9 cellular contexts compared by ENCODE assay signal in genomic region chr22:42299586-42300285, GRCh38. TPM values are rescaled to one million over a fixed set of nuclear protein-coding genes. Genes with fewer than 3 reads are reported as not detected.
DNase-seq lines count a peak whose midpoint lies in the region; ATAC-seq lines count a peak whose summit lies in the region.
"Had no signal": no experiment of that assay in that cellular context is flagged by ENCODE, and none has a peak within 500 bp of the region (broad histone marks: within the 10 kb centered on the region; RNA-seq: fewer than 3 reads in every experiment).

No MANE protein-coding gene starts in this region.

- no peak overlapping the region for H3K27ac ChIP-seq in iPS-18a (ENCODE audit: low read length)
- H3K27ac ChIP-seq: 22Rv1 had no signal

- H3K27ac Mint-ChIP-seq in activated CD4-positive, alpha-beta memory T cell treated with anti-CD3 and anti-CD28 coated beads for 36 hours = peak overlapping the region; percentile 64
- peak overlapping the region; percentile 50 for H3K27ac Mint-ChIP-seq in stimulated activated naive CD8-positive, alpha-beta T cell treated with anti-CD3 and anti-CD28 coated beads, Interleukin-15, Interleukin-2, amounts not matched to agents 100 ng/mL and 50 ng/mL, for 24 hours

- no peaks in the 10 kb centered on the region for H3K36me3 ChIP-seq in iPS-18a (ENCODE audit: control insufficient read depth, low read depth, low read length)

- H3K4me1 Mint-ChIP-seq in activated CD4-positive, alpha-beta memory T cell treated with anti-CD3 and anti-CD28 coated beads for 36 hours (ENCODE audit: low read depth) = peaks cover 75% of the 10 kb centered on the region
- H3K4me1 Mint-ChIP-seq in stimulated activated naive CD8-positive, alpha-beta T cell treated with anti-CD3 and anti-CD28 coated beads, Interleukin-15, Interleukin-2, amounts not matched to agents 100 ng/mL and 50 ng/mL, for 24 hours (ENCODE audit: low read depth) = peaks cover 60% of the 10 kb centered on the region

- H3K4me3 Mint-ChIP-seq in activated CD4-positive, alpha-beta memory T cell treated with anti-CD3 and anti-CD28 coated beads for 36 hours = peak overlapping the region; percentile 56
- H3K4me3 Mint-ChIP-seq in stimulated activated naive CD8-positive, alpha-beta T cell treated with anti-CD3 and anti-CD28 coated beads, Interleukin-15, Interleukin-2, amounts not matched to agents 100 ng/mL and 50 ng/mL, for 24 hours = peak overlapping the region; percentile 32

- DNase-seq in NCI-H1417 (lab: John Stamatoyannopoulos, UW) (peak in 2 of 3 experiments; percentile 12 to 19), NCI-H1417 treated with DMSO at 0.1 percent for 48 hours (lab: John Stamatoyannopoulos, UW) (no peak), globus pallidus (ENCODE audit: low spot score) (no peak), LoVo (ENCODE audit: low spot score) (no peak)
- DNase-seq in activated CD4-positive, alpha-beta memory T cell treated with anti-CD3 and anti-CD28 coated beads for 36 hours = peak; percentile 69

- POLR2A ChIA-PET in activated CD4-positive, alpha-beta memory T cell treated with anti-CD3 and anti-CD28 coated beads for 36 hours (lab: Charles Lee) = no interaction called here

- peaks cover 31% of the 10 kb centered on the region for H3K4me1 ChIP-seq in iPS-18a (ENCODE audit: control insufficient read depth, low read depth, low read length)

- intact Hi-C loops in activated CD4-positive, alpha-beta memory T cell treated with anti-CD3 and anti-CD28 coated beads for 36 hours (cut with micrococcal nuclease) = no loop called here

- peak overlapping the region; percentile 49 for H3K4me3 ChIP-seq in iPS-18a (ENCODE audit: low read length)

- CTCF ChIA-PET in activated CD4-positive, alpha-beta memory T cell treated with anti-CD3 and anti-CD28 coated beads for 36 hours (lab: Charles Lee) = no interaction called here

- H3K9ac ChIP-seq in iPS-18a (ENCODE audit: low read length) = no peak overlapping the region

- H3K27me3 Mint-ChIP-seq in activated CD4-positive, alpha-beta memory T cell treated with anti-CD3 and anti-CD28 coated beads for 36 hours = no peaks in the 10 kb centered on the region
- no peaks in the 10 kb centered on the region for H3K27me3 Mint-ChIP-seq in stimulated activated naive CD8-positive, alpha-beta T cell treated with anti-CD3 and anti-CD28 coated beads, Interleukin-15, Interleukin-2, amounts not matched to agents 100 ng/mL and 50 ng/mL, for 24 hours

- no peak for ATAC-seq in HG02973 (IDR thresholded peaks at IDR 0.05; ENCODE audit: unreplicated experiment)

- no peaks in the 10 kb centered on the region for H3K9me3 ChIP-seq in iPS-18a (ENCODE audit: control insufficient read depth, low read depth, low read length)

- H3K36me3 Mint-ChIP-seq in activated CD4-positive, alpha-beta memory T cell treated with anti-CD3 and anti-CD28 coated beads for 36 hours = no peaks in the 10 kb centered on the region
- no peaks in the 10 kb centered on the region for H3K36me3 Mint-ChIP-seq in stimulated activated naive CD8-positive, alpha-beta T cell treated with anti-CD3 and anti-CD28 coated beads, Interleukin-15, Interleukin-2, amounts not matched to agents 100 ng/mL and 50 ng/mL, for 24 hours (ENCODE audit: low read depth)

- no peaks in the 10 kb centered on the region for H3K9me3 Mint-ChIP-seq in activated CD4-positive, alpha-beta memory T cell treated with anti-CD3 and anti-CD28 coated beads for 36 hours
- H3K9me3 Mint-ChIP-seq in stimulated activated naive CD8-positive, alpha-beta T cell treated with anti-CD3 and anti-CD28 coated beads, Interleukin-15, Interleukin-2, amounts not matched to agents 100 ng/mL and 50 ng/mL, for 24 hours = no peaks in the 10 kb centered on the region

- H3K27me3 ChIP-seq in iPS-18a (ENCODE audit: control insufficient read depth, insufficient read depth, low read length) = peaks cover 28% of the 10 kb centered on the region

RNA-seq across cellular contexts. Expression of gene TCF20, which starts 29.3 kb away (rescaled TPM):
- total RNA-seq in activated CD4-positive, alpha-beta memory T cell treated with anti-CD3 and anti-CD28 coated beads for 36 hours = 10 to 100 TPM; 69.6 to 71.6 TPM

Comparison
In these comparisons a context has a peak if more than half of its experiments do, and no peak if none do; other contexts are left out.
1. DNase-seq: peak in NCI-H1417 (2 of 3) and activated CD4-positive, alpha-beta memory T cell treated with anti-CD3 and anti-CD28 coated beads for 36 hours (single experiment); none in NCI-H1417 treated with DMSO at 0.1 percent for 48 hours (single experiment), globus pallidus (single experiment) and LoVo (single experiment).